Comparison of ENCODE assay signal across 8 cellular contexts in the genomic region with DNA sequence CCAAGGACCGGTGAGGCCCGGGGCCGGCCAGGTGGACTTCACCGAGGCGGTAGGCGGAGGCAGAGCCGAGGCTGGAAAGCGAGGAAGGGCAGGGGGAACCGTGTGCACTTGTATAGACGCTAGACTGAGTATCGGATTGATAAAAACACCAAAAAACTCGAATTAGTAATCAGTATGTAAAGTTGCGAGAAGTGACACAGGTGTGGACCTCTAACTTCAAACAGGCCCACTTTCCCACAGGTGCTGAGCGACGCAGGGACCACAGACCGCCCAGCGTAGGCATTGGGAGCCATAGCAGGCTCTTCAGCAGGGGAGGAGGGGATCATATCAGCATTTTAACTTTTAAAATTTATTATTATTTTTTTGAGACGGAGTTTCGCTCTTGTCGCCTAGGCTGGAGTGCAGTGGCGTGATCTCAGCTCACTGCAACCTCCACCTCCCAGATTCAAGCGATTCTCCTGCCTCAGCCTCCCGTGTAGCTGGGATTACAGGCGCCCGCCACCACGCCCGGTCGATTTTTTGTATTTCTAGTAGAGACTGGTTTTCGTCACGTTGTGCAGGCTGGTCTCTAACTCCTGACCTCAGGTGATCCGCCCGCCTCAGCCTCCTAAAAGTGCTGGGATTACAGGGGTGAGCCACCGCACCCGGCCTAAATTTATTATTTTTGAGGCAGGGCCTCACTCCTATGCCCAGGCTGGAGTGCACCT. TPM values are rescaled to one million over a fixed set of nuclear protein-coding genes. Genes with fewer than 3 reads are reported as not detected.
DNase-seq lines count a peak whose midpoint lies in the region; ATAC-seq and TF ChIP-seq lines count a peak whose summit lies in the region.

No MANE protein-coding gene starts in this region.

- no peaks in the 10 kb centered on the region for H3K9me3 ChIP-seq in mammary epithelial cell (replicated peaks; ENCODE audit: insufficient read depth, low read length)
- H3K9me3 ChIP-seq in muscle layer of colon (ENCODE audit: low read length) = no peaks in the 10 kb centered on the region

- H3K4me2 ChIP-seq in mammary epithelial cell (ENCODE audit: insufficient read depth, low read depth, low read length) = peak overlapping the region; percentile 82

- H3K79me2 ChIP-seq in ACC112 (ENCODE audit: control insufficient read depth, insufficient read depth, low read length, unreplicated experiment) (peaks cover 27% of the 10 kb centered on the region), mammary epithelial cell (ENCODE audit: insufficient read depth, low read length) (peaks cover 33% of the 10 kb centered on the region)

- H3K9ac ChIP-seq in mammary epithelial cell (ENCODE audit: insufficient read depth, low read length) (peak overlapping the region; percentile 73), muscle layer of colon (ENCODE audit: low read length) (peak overlapping the region; percentile 71)

- no peaks in the 10 kb centered on the region for H3K36me3 ChIP-seq in ACC112 (ENCODE audit: insufficient read depth, low read length)
- no peaks in the 10 kb centered on the region for H3K36me3 ChIP-seq in mammary epithelial cell (ENCODE audit: insufficient read depth, low read length)
- peaks cover 13% of the 10 kb centered on the region for H3K36me3 ChIP-seq in muscle layer of colon (ENCODE audit: insufficient read depth, low read length)

- CTCF ChIA-PET in mammary epithelial cell (lab: Charles Lee; ENCODE audit: low non-redundant PET) = no interaction called here

- H2AFZ ChIP-seq in ACC112 (ENCODE audit: low read length, unreplicated experiment) = peak overlapping the region; percentile 60
- H2AFZ ChIP-seq in mammary epithelial cell (ENCODE audit: low read depth, low read length) = peak overlapping the region; percentile 90

- no peaks in the 10 kb centered on the region for H3K27me3 ChIP-seq in ACC112 (ENCODE audit: insufficient read depth, low read length)
- no peaks in the 10 kb centered on the region for H3K27me3 ChIP-seq in mammary epithelial cell (ENCODE audit: insufficient read depth, low read length)
- no peaks in the 10 kb centered on the region for H3K27me3 ChIP-seq in muscle layer of colon (ENCODE audit: control insufficient read depth in 1 of 2, insufficient read depth in 2 of 2, low read length in 2 of 2)

- DNase-seq in mammary epithelial cell = no peak
- DNase-seq in activated gamma-delta T cell treated with Interleukin-2 at 50 U/mL for 16 hours = no peak
- no peak for DNase-seq in DMS153 treated with DMSO at 0.1 percent for 48 hours (lab: John Stamatoyannopoulos, UW; ENCODE audit: unreplicated experiment)
- DNase-seq in GM13976 (ENCODE audit: low spot score) = no peak
- no peak for DNase-seq in NCI-H2227 treated with DMSO at 0.1 percent for 48 hours (lab: John Stamatoyannopoulos, UW)

- dilution Hi-C loops in mammary epithelial cell (cut with HindIII; ENCODE audit: low sequenced_read_pairs) = loop anchor here (5.0 kb wide), 1 partner anchor 98 kb away; a partner anchor contains a TSS

- peaks cover 11% of the 10 kb centered on the region for H3K4me1 ChIP-seq in ACC112 (ENCODE audit: control insufficient read depth, insufficient read depth, low read length, unreplicated experiment)
- H3K4me1 ChIP-seq in mammary epithelial cell (ENCODE audit: insufficient read depth, low read length) = peaks cover 10% of the 10 kb centered on the region
- peaks cover 18% of the 10 kb centered on the region for H3K4me1 ChIP-seq in muscle layer of colon (ENCODE audit: insufficient read depth, low read length)

- no peak for TF ChIP-seq CTCF in mammary epithelial cell (conservative IDR thresholded peaks at IDR 0.05 in 1 of 2, IDR thresholded peaks at IDR 0.05 in 1 of 2; ENCODE audit: extremely low read depth in 1 of 2, insufficient read depth in 1 of 2, low read depth in 1 of 2, low read length in 2 of 2)
- no peak for TF ChIP-seq CTCF in GM13976 (IDR thresholded peaks at IDR 0.05; ENCODE audit: borderline replicate concordance, control extremely low read depth, extremely low read depth, insufficient read depth, missing control alignments)

- 40% methylated on average over 33 of the region's 34 CpGs for WGBS in mammary epithelial cell (ENCODE audit: low coverage, missing lambda C conversion rate)

- no peaks in the 10 kb centered on the region for H4K20me1 ChIP-seq in mammary epithelial cell (ENCODE audit: insufficient read depth, low read length)

- intact Hi-C loops in mammary epithelial cell (cut with micrococcal nuclease) = no loop called here

- in situ Hi-C loops in mammary epithelial cell (cut with MboI; ENCODE audit: low sequenced_read_pairs in 2 of 2) (loop anchor here in 1 of 2 donors (10.0 kb wide), 1 partner anchor 100 kb away; a partner anchor contains a TSS), GM13976 (cut with MboI; ENCODE audit: low sequenced_read_pairs, unreplicated experiment) (no loop called here)

- H3K4me3 ChIP-seq in ACC112 (ENCODE audit: low read depth, low read length) = peak overlapping the region; percentile 88
- peak overlapping the region; percentile 50 to 79 (median 75) for H3K4me3 ChIP-seq in mammary epithelial cell (replicated peaks in 1 of 3; ENCODE audit: insufficient read depth in 1 of 3, low read depth in 2 of 3, low read length in 3 of 3)
- peak overlapping the region; percentile 70 to 80 for H3K4me3 ChIP-seq in muscle layer of colon (ENCODE audit: low read depth in 1 of 2, low read length in 2 of 2)

- H3K27ac ChIP-seq in ACC112 (ENCODE audit: low read depth, low read length) (no peak overlapping the region), mammary epithelial cell (ENCODE audit: insufficient read depth, low read depth, low read length) (peak overlapping the region; percentile 42), muscle layer of colon (ENCODE audit: low read depth, low read length) (peak overlapping the region; percentile 90)

- ATAC-seq in HG03108 (IDR thresholded peaks at IDR 0.05; ENCODE audit: unreplicated experiment) = peak; percentile 3

- BruUV-seq in mammary epithelial cell (replicated peaks; lab: Mats Ljungman, UMichigan) = TSS peak; percentile 52

RNA-seq across cellular contexts. Expression of a gene that starts 0.6 kb away (rescaled TPM):
- 1 to 10 TPM; 3.4 to 7.3 TPM for total RNA-seq in mammary epithelial cell
- 1.2 TPM for polyA plus RNA-seq in mammary epithelial cell
- 1.4 TPM for polyA minus RNA-seq in mammary epithelial cell

RNA-seq across cellular contexts. Expression of a gene that starts 1.6 kb away (rescaled TPM):
- total RNA-seq in mammary epithelial cell = 100 to 1,000 TPM; 223 to 257 TPM
- polyA plus RNA-seq in mammary epithelial cell = 522 TPM
- polyA minus RNA-seq in mammary epithelial cell = 25.0 TPM

RNA-seq across cellular contexts. Expression of a gene that starts 8.8 kb away (rescaled TPM):
- total RNA-seq in mammary epithelial cell = 10 to 100 TPM in 1 of 2 donors, 1 to 10 TPM in 1; 9.0 to 15.0 TPM
- polyA plus RNA-seq in mammary epithelial cell = 8.8 TPM
- polyA minus RNA-seq in mammary epithelial cell = 1.7 TPM

RNA-seq across cellular contexts. Expression of a gene that starts 34.9 kb away (rescaled TPM):
- not detected for total RNA-seq in mammary epithelial cell
- not detected for polyA plus RNA-seq in mammary epithelial cell
- polyA minus RNA-seq in mammary epithelial cell = not detected

RNA-seq across cellular contexts. Expression of a gene that starts 54.0 kb away (rescaled TPM):
- total RNA-seq in mammary epithelial cell = 1 to 10 TPM in 1 of 2 donors, under 1 TPM in 1; 0.67 to 1.0 TPM
- 0.45 TPM for polyA plus RNA-seq in mammary epithelial cell
- not detected for polyA minus RNA-seq in mammary epithelial cell
